Comparison of ENCODE assay signal across 12 cellular contexts in the genomic region with DNA sequence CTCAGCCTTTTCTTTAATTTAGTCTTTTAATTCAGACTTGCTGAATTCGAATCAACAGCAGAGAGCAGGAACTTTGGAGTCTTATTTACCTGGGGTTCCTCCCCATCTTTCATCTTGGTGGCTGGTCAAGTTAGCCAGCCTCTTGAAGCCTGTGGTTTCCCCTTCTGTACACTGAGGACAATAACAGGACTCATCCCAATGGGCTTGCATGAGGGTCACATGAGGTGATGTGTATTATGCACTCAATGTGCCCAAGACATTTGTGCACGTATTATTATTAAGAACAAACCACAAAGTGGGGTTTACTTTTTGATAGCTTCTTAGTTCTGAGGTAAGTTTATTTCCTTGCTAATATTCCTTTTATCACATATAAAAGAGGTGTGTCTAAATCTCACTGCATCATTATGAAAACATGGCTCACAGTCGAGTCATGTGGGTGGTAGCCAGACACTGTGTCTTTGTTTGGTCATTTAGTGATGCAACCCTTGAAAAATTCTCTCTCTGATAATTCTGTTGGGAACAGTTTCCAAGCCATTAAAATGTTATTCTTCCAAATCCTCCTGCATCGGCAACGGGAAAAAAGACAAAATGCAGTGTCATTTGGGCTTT.
DNase-seq lines count a peak whose midpoint lies in the region; ATAC-seq and TF ChIP-seq lines count a peak whose summit lies in the region.
"Had no signal": no experiment of that assay in that cellular context is flagged by ENCODE, and none has a peak within 500 bp of the region (broad histone marks: within the 10 kb centered on the region; RNA-seq: fewer than 3 reads in every experiment).

No MANE protein-coding gene starts in this region.

- no peaks in the 10 kb centered on the region for H3K27me3 Mint-ChIP-seq in Calu3 (ENCODE audit: unreplicated experiment)
- peaks cover 15% of the 10 kb centered on the region for H3K27me3 Mint-ChIP-seq in activated T-cell treated with anti-CD3 and anti-CD28 coated beads, Interleukin-2, amount 50 U/mL, for 24 hours

- H3K4me2 ChIP-seq in osteoblast (ENCODE audit: insufficient read depth, low read length) = peak overlapping the region; percentile 63
- H3K4me2 ChIP-seq: neural progenitor cell had no signal

- H3K9me3 Mint-ChIP-seq in Calu3 (ENCODE audit: low read depth, unreplicated experiment) = no peaks in the 10 kb centered on the region
- no peaks in the 10 kb centered on the region for H3K9me3 Mint-ChIP-seq in activated T-cell treated with anti-CD3 and anti-CD28 coated beads, Interleukin-2, amount 50 U/mL, for 24 hours
- H3K9me3 Mint-ChIP-seq: activated T-helper 17 cell treated with anti-CD3 and anti-CD28 coated beads, Interleukin-2, amount 50 U/mL, for 72 hours; neural progenitor cell had no signal

- peak overlapping the region; percentile 99 for H3K27ac Mint-ChIP-seq in Calu3 (ENCODE audit: unreplicated experiment)
- H3K27ac Mint-ChIP-seq in activated T-cell treated with anti-CD3 and anti-CD28 coated beads, Interleukin-2, amount 50 U/mL, for 24 hours = no peak overlapping the region
- H3K27ac Mint-ChIP-seq: activated T-helper 17 cell treated with anti-CD3 and anti-CD28 coated beads, Interleukin-2, amount 50 U/mL, for 72 hours; neural progenitor cell; T-helper 17 cell had no signal

- intact Hi-C loops in Calu3 (cut with micrococcal nuclease; ENCODE audit: unreplicated experiment) = loop anchor here (2.0 to 5.0 kb wide), 3 partner anchors 36 to 178 kb away; no protein-coding TSS in a partner anchor

- H3K36me3 Mint-ChIP-seq in Calu3 (ENCODE audit: insufficient read depth, unreplicated experiment) = peaks cover 12% of the 10 kb centered on the region
- no peaks in the 10 kb centered on the region for H3K36me3 Mint-ChIP-seq in activated T-cell treated with anti-CD3 and anti-CD28 coated beads, Interleukin-2, amount 50 U/mL, for 24 hours (ENCODE audit: low read depth)
- H3K36me3 Mint-ChIP-seq: neural progenitor cell had no signal

- no peaks in the 10 kb centered on the region for H3K27me3 ChIP-seq in osteoblast (ENCODE audit: insufficient read depth, low read length)
- H3K27me3 ChIP-seq: neural progenitor cell had no signal

- BruUV-seq in Calu3 (replicated peaks; lab: Mats Ljungman, UMichigan) = TSS peak; percentile 94

- TF ChIP-seq CTCF in Calu3 (IDR thresholded peaks at IDR 0.05; ENCODE audit: unreplicated experiment) = no peak
- TF ChIP-seq CTCF in fibroblast of the aortic adventitia (IDR thresholded peaks at IDR 0.05; ENCODE audit: insufficient read depth, low read length) = no peak
- TF ChIP-seq CTCF in osteoblast (IDR thresholded peaks at IDR 0.05; ENCODE audit: extremely low read depth, low read depth, low read length) = no peak

- no peaks in the 10 kb centered on the region for H3K9me3 ChIP-seq in osteoblast (ENCODE audit: low read depth, low read length)
- H3K9me3 ChIP-seq: esophagus squamous epithelium had no signal

- no peaks in the 10 kb centered on the region for H4K20me1 ChIP-seq in osteoblast (ENCODE audit: insufficient read depth, low read length)

- H3K27ac ChIP-seq in osteoblast (ENCODE audit: low read depth, low read length) = peak overlapping the region; percentile 88
- H3K27ac ChIP-seq: esophagus squamous epithelium, neural progenitor cell had no signal

- peak; percentile 72 for DNase-seq in Calu3
- peak; percentile 85 for DNase-seq in SW480 (ENCODE audit: low spot score)
- peak; percentile 95 for DNase-seq in fibroblast of the aortic adventitia (ENCODE audit: low read depth)
- DNase-seq in osteoblast (ENCODE audit: insufficient read length, low spot score, missing footprints) = peak; percentile 82
- DNase-seq in NCI-H1436 (lab: John Stamatoyannopoulos, UW) = no peak
- no peak for DNase-seq in SKM-1 (lab: John Stamatoyannopoulos, UW; ENCODE audit: unreplicated experiment)
- DNase-seq in activated T-cell treated with anti-CD3 and anti-CD28 coated beads, Interleukin-2, amount 50 U/mL, for 24 hours = no peak
- DNase-seq: esophagus squamous epithelium, T-helper 17 cell had no signal

- H3K4me1 ChIP-seq in osteoblast (ENCODE audit: insufficient read depth, low read length) = peaks cover 20% of the 10 kb centered on the region

- no peak overlapping the region for H3K4me3 ChIP-seq in fibroblast of the aortic adventitia (ENCODE audit: low read depth, low read length)
- peak overlapping the region; percentile 9 for H3K4me3 ChIP-seq in osteoblast (ENCODE audit: insufficient read depth, low read length)
- H3K4me3 ChIP-seq: esophagus squamous epithelium, neural progenitor cell had no signal

- peak overlapping the region; percentile 12 for H2AFZ ChIP-seq in osteoblast (ENCODE audit: low read length)
- H2AFZ ChIP-seq: neural progenitor cell had no signal

- no peak for ATAC-seq in GM21737 (IDR thresholded peaks at IDR 0.05; ENCODE audit: unreplicated experiment)
- ATAC-seq: activated T-helper 17 cell treated with anti-CD3 and anti-CD28 coated beads, Interleukin-2, amount 50 U/mL, for 72 hours; T-helper 17 cell had no signal

- peak overlapping the region; percentile 51 for H3K4me3 Mint-ChIP-seq in Calu3 (ENCODE audit: low read depth, unreplicated experiment)
- H3K4me3 Mint-ChIP-seq in activated T-cell treated with anti-CD3 and anti-CD28 coated beads, Interleukin-2, amount 50 U/mL, for 24 hours = no peak overlapping the region
- H3K4me3 Mint-ChIP-seq: activated T-helper 17 cell treated with anti-CD3 and anti-CD28 coated beads, Interleukin-2, amount 50 U/mL, for 72 hours; neural progenitor cell; T-helper 17 cell had no signal

- CTCF ChIA-PET in Calu3 (lab: Charles Lee) = interaction anchor here (0.6 to 1.5 kb wide), 2 partner anchors 30 to 36 kb away, joined by 3 read pairs; no protein-coding TSS in a partner anchor

- H3K4me1 Mint-ChIP-seq in Calu3 (ENCODE audit: low read depth, unreplicated experiment) = peaks cover 58% of the 10 kb centered on the region
- H3K4me1 Mint-ChIP-seq in activated T-cell treated with anti-CD3 and anti-CD28 coated beads, Interleukin-2, amount 50 U/mL, for 24 hours (ENCODE audit: low read depth) = no peaks in the 10 kb centered on the region
- H3K4me1 Mint-ChIP-seq: activated T-helper 17 cell treated with anti-CD3 and anti-CD28 coated beads, Interleukin-2, amount 50 U/mL, for 72 hours; T-helper 17 cell had no signal

- no peaks in the 10 kb centered on the region for H3K36me3 ChIP-seq in osteoblast (ENCODE audit: insufficient read depth, low read length)
- H3K36me3 ChIP-seq: esophagus squamous epithelium, neural progenitor cell had no signal

- H3K79me2 ChIP-seq in osteoblast (ENCODE audit: insufficient read depth, low read length) = no peaks in the 10 kb centered on the region

Comparison
In these comparisons a context has a peak if more than half of its experiments do, and no peak if none do; other contexts are left out.
1. DNase-seq: peak in Calu3 (single experiment), SW480 (single experiment), fibroblast of the aortic adventitia (single experiment) and osteoblast (single experiment); none in NCI-H1436 (single experiment), SKM-1 (single experiment) and activated T-cell treated with anti-CD3 and anti-CD28 coated beads, Interleukin-2, amount 50 U/mL, for 24 hours (single experiment).